Comparison of ENCODE assay signal across 10 cellular contexts in genomic region chr16:5041604-5042133, GRCh38. TPM values are rescaled to one million over a fixed set of nuclear protein-coding genes. Genes with fewer than 3 reads are reported as not detected.
DNase-seq lines count a peak whose midpoint lies in the region; ATAC-seq, FAIRE-seq and TF ChIP-seq lines count a peak whose summit lies in the region.
"Had no signal": no experiment of that assay in that cellular context is flagged by ENCODE, and none has a peak within 500 bp of the region (broad histone marks: within the 10 kb centered on the region; RNA-seq: fewer than 3 reads in every experiment).

No MANE protein-coding gene starts in this region.

- no peaks in the 10 kb centered on the region for H4K20me1 ChIP-seq in HCT116 (ENCODE audit: insufficient read depth)
- no peaks in the 10 kb centered on the region for H4K20me1 ChIP-seq in OCI-LY3 (ENCODE audit: insufficient read depth, low read length)

- H3K27ac Mint-ChIP-seq in activated T-helper 2 cell treated with anti-CD3 and anti-CD28 coated beads, Interferon-gamma antibody, Interleukin-2, Interleukin-4, amounts not matched to agents 10 μg/mL and 5 μg/mL and 100 μg/mL, durations not matched to agents 14 hours and 24 hours and 36 hours: no peak overlapping the region
- no peak overlapping the region for H3K27ac Mint-ChIP-seq in activated CD4-positive, alpha-beta T cell treated with anti-CD3 and anti-CD28 coated beads for 36 hours

- intact Hi-C loops in HCT116 (cut with micrococcal nuclease): no loop called here
- intact Hi-C loops in activated T-helper 2 cell treated with anti-CD3 and anti-CD28 coated beads, Interferon-gamma antibody, Interleukin-2, Interleukin-4, amounts not matched to agents 10 μg/mL and 5 μg/mL and 100 μg/mL, durations not matched to agents 14 hours and 24 hours and 36 hours (cut with micrococcal nuclease): no loop called here
- intact Hi-C loops in activated CD4-positive, alpha-beta T cell treated with anti-CD3 and anti-CD28 coated beads for 36 hours (cut with DNase I, micrococcal nuclease): no loop called here

- no peaks in the 10 kb centered on the region for H3K27me3 ChIP-seq in HCT116 (ENCODE audit: insufficient read depth, low read length)
- H3K27me3 ChIP-seq in OCI-LY3 (ENCODE audit: low read depth, low read length): peaks cover 32% of the 10 kb centered on the region
- H3K27me3 ChIP-seq: left lung had no signal

- H3K27ac ChIP-seq in HCT116 (ENCODE audit: low read depth, low read length): peak overlapping the region; percentile 16; the same call in 1 of the 2 replicates
- H3K27ac ChIP-seq in OCI-LY3 (ENCODE audit: low read length): no peak overlapping the region
- H3K27ac ChIP-seq: left lung had no signal

- FAIRE-seq in GM12892 (lab: Jason Lieb, UNC): peak; percentile 53

- TF ChIP-seq POLR2A in GM12892 (IDR thresholded peaks at IDR 0.05; ENCODE audit: low read depth, low read length): peak; percentile 23; the same call in 1 of the 2 replicates
- TF ChIP-seq POLR2A in HCT116 (IDR thresholded peaks at IDR 0.05; ENCODE audit: borderline replicate concordance, extremely low read depth, insufficient read depth, insufficient read length): no peak

- H3K9me3 ChIP-seq in HCT116 (ENCODE audit: control insufficient read depth in 1 of 2, insufficient read depth in 1 of 2, low read depth in 1 of 2, low read length in 2 of 2): no peaks in the 10 kb centered on the region
- no peaks in the 10 kb centered on the region for H3K9me3 ChIP-seq in OCI-LY3 (ENCODE audit: insufficient read depth, low read length)
- H3K9me3 ChIP-seq: left lung had no signal

- RAD21 ChIA-PET in HCT116 (lab: Charles Lee; ENCODE audit: low non-redundant PET in 1 of 2, low total read pairs in 2 of 2, uncharacterized antibody in 2 of 2, unreplicated experiment in 2 of 2): no interaction called here

- no peaks in the 10 kb centered on the region for H3K4me1 Mint-ChIP-seq in activated T-helper 2 cell treated with anti-CD3 and anti-CD28 coated beads, Interferon-gamma antibody, Interleukin-2, Interleukin-4, amounts not matched to agents 10 μg/mL and 5 μg/mL and 100 μg/mL, durations not matched to agents 14 hours and 24 hours and 36 hours (ENCODE audit: low read depth)
- peaks cover 2% of the 10 kb centered on the region for H3K4me1 Mint-ChIP-seq in activated CD4-positive, alpha-beta T cell treated with anti-CD3 and anti-CD28 coated beads for 36 hours

- ATAC-seq in HCT116 (peak; percentile 83), HG03571 (IDR thresholded peaks at IDR 0.05; ENCODE audit: unreplicated experiment) (no peak)
- ATAC-seq in activated CD4-positive, alpha-beta T cell treated with anti-CD3 and anti-CD28 coated beads for 36 hours: no peak
- ATAC-seq: left lung had no signal

- CTCF ChIA-PET in HCT116 (lab: Charles Lee): no interaction called here
- CTCF ChIA-PET in activated CD4-positive, alpha-beta T cell treated with anti-CD3 and anti-CD28 coated beads for 36 hours (lab: Charles Lee): no interaction called here

- TF ChIP-seq CTCF in HCT116 (IDR thresholded peaks at IDR 0.05 in 2 of 3, conservative IDR thresholded peaks at IDR 0.05 in 1 of 3; ENCODE audit: borderline replicate concordance in 1 of 3, insufficient read depth in 1 of 3, low read depth in 2 of 3, low read length in 2 of 3): no peak
- no peak for TF ChIP-seq CTCF in OCI-LY3 (IDR thresholded peaks at IDR 0.05; ENCODE audit: low read depth, low read length)

- H3K36me3 ChIP-seq in HCT116 (ENCODE audit: control insufficient read depth in 1 of 2, insufficient read depth in 2 of 2, low read length in 2 of 2) (no peaks in the 10 kb centered on the region), OCI-LY3 (replicated peaks; ENCODE audit: low read depth, low read length) (no peaks in the 10 kb centered on the region)
- H3K36me3 ChIP-seq: left lung had no signal

- no peaks in the 10 kb centered on the region for H3K36me3 Mint-ChIP-seq in activated T-helper 2 cell treated with anti-CD3 and anti-CD28 coated beads, Interferon-gamma antibody, Interleukin-2, Interleukin-4, amounts not matched to agents 10 μg/mL and 5 μg/mL and 100 μg/mL, durations not matched to agents 14 hours and 24 hours and 36 hours (ENCODE audit: low read depth)
- no peaks in the 10 kb centered on the region for H3K36me3 Mint-ChIP-seq in activated CD4-positive, alpha-beta T cell treated with anti-CD3 and anti-CD28 coated beads for 36 hours (ENCODE audit: low read depth)

- no peaks in the 10 kb centered on the region for H3K9me2 ChIP-seq in HCT116 (ENCODE audit: insufficient read depth)

- BruUV-seq in HCT116 (replicated peaks; lab: Mats Ljungman, UMichigan): no TSS peak

- POLR2A ChIA-PET in HCT116 (lab: Charles Lee): no interaction called here
- POLR2A ChIA-PET in activated CD4-positive, alpha-beta T cell treated with anti-CD3 and anti-CD28 coated beads for 36 hours (lab: Charles Lee): no interaction called here

- no peak for TF ChIP-seq RAD21 in HCT116 (IDR thresholded peaks at IDR 0.05; ENCODE audit: low read depth)

- H3K9me3 Mint-ChIP-seq in activated T-helper 2 cell treated with anti-CD3 and anti-CD28 coated beads, Interferon-gamma antibody, Interleukin-2, Interleukin-4, amounts not matched to agents 10 μg/mL and 5 μg/mL and 100 μg/mL, durations not matched to agents 14 hours and 24 hours and 36 hours: no peaks in the 10 kb centered on the region
- H3K9me3 Mint-ChIP-seq in activated CD4-positive, alpha-beta T cell treated with anti-CD3 and anti-CD28 coated beads for 36 hours (ENCODE audit: low read depth): no peaks in the 10 kb centered on the region

- no peak overlapping the region for H3K4me3 Mint-ChIP-seq in activated T-helper 2 cell treated with anti-CD3 and anti-CD28 coated beads, Interferon-gamma antibody, Interleukin-2, Interleukin-4, amounts not matched to agents 10 μg/mL and 5 μg/mL and 100 μg/mL, durations not matched to agents 14 hours and 24 hours and 36 hours (ENCODE audit: low read depth)
- H3K4me3 Mint-ChIP-seq in activated CD4-positive, alpha-beta T cell treated with anti-CD3 and anti-CD28 coated beads for 36 hours: no peak overlapping the region

- DNase-seq in GM12892 (ENCODE audit: insufficient read length) (no peak), HCT116 (ENCODE audit: low read depth, low spot score) (peak; percentile 58), kidney glomerular epithelial cell (lab: John Stamatoyannopoulos, UW) (peak; percentile 66), COLO668 (lab: John Stamatoyannopoulos, UW; ENCODE audit: unreplicated experiment) (no peak)
- DNase-seq in activated T-helper 2 cell treated with anti-CD3 and anti-CD28 coated beads, Interferon-gamma antibody, Interleukin-2, Interleukin-4, amounts not matched to agents 10 μg/mL and 5 μg/mL and 100 μg/mL, durations not matched to agents 14 hours and 24 hours and 36 hours (ENCODE audit: low spot score): no peak
- DNase-seq in activated CD4-positive, alpha-beta T cell treated with anti-CD3 and anti-CD28 coated beads for 36 hours: no peak
- DNase-seq: dermis blood vessel endothelial cell had no signal

- H3K79me2 ChIP-seq in HCT116 (ENCODE audit: insufficient read depth, low read length) (no peaks in the 10 kb centered on the region), OCI-LY3 (ENCODE audit: low read length) (no peaks in the 10 kb centered on the region)

- no peaks in the 10 kb centered on the region for H3K27me3 Mint-ChIP-seq in activated T-helper 2 cell treated with anti-CD3 and anti-CD28 coated beads, Interferon-gamma antibody, Interleukin-2, Interleukin-4, amounts not matched to agents 10 μg/mL and 5 μg/mL and 100 μg/mL, durations not matched to agents 14 hours and 24 hours and 36 hours (ENCODE audit: low read depth)
- H3K27me3 Mint-ChIP-seq in activated CD4-positive, alpha-beta T cell treated with anti-CD3 and anti-CD28 coated beads for 36 hours: peaks cover 2% of the 10 kb centered on the region

- H2AFZ ChIP-seq in HCT116 (ENCODE audit: low read depth, low read length, poor library complexity, severe bottlenecking): no peak overlapping the region
- no peak overlapping the region for H2AFZ ChIP-seq in OCI-LY3 (ENCODE audit: low read depth, low read length)

- H3K4me1 ChIP-seq in HCT116 (ENCODE audit: control insufficient read depth in 1 of 2, insufficient read depth in 2 of 2, low read length in 2 of 2) (peaks cover 15 to 32% of the 10 kb centered on the region in 2 experiments), OCI-LY3 (ENCODE audit: low read length) (peaks cover 9% of the 10 kb centered on the region; the same call in 1 of the 2 replicates)
- H3K4me1 ChIP-seq: left lung had no signal

- H3K4me3 ChIP-seq in HCT116 (replicated peaks in 1 of 2; ENCODE audit: low read depth in 1 of 2, low read length in 2 of 2) (peak overlapping the region in 1 of 2 experiments; percentile 26; a peak in 2 of 4 replicates), OCI-LY3 (ENCODE audit: low read length) (no peak overlapping the region)
- H3K4me3 ChIP-seq: left lung had no signal

- peak overlapping the region; percentile 7 for H3K9ac ChIP-seq in HCT116 (ENCODE audit: low read length)
- H3K9ac ChIP-seq in OCI-LY3 (ENCODE audit: low read length): no peak overlapping the region

- H3K4me2 ChIP-seq in HCT116 (ENCODE audit: low read length) (peak overlapping the region; percentile 58), OCI-LY3 (ENCODE audit: low read length) (peak overlapping the region; percentile 10; the same call in 1 of the 2 replicates)

RNA-seq across cellular contexts. Expression of gene NAGPA, which starts 7.9 kb away (rescaled TPM):
- 4.3 TPM for polyA plus RNA-seq in GM12892 (2012; ENCODE audit: missing spikeins)
- 17.5 TPM for total RNA-seq in HCT116 (2021; ENCODE audit: unreplicated experiment)
- 9.9 and 11.4 TPM in 2 replicates for polyA plus RNA-seq in HCT116 (2012)
- total RNA-seq in activated T-helper 2 cell treated with anti-CD3 and anti-CD28 coated beads, Interferon-gamma antibody, Interleukin-2, Interleukin-4, amounts not matched to agents 10 μg/mL and 5 μg/mL and 100 μg/mL, durations not matched to agents 14 hours and 24 hours and 36 hours: 9.8 and 11.1 TPM in 2 replicates
- total RNA-seq in activated CD4-positive, alpha-beta T cell treated with anti-CD3 and anti-CD28 coated beads for 36 hours: 10 to 100 TPM in 1 of 2 experiments, 1 to 10 TPM in 1; 8.9 to 10.2 TPM

RNA-seq across cellular contexts. Expression of gene C16orf89, which starts 24.1 kb away (rescaled TPM):
- 0.23 TPM for polyA plus RNA-seq in GM12892 (2012; ENCODE audit: missing spikeins)
- total RNA-seq in HCT116 (2021; ENCODE audit: unreplicated experiment): 0.49 TPM
- not detected in 2 replicates for polyA plus RNA-seq in HCT116 (2012)
- not detected in 2 replicates for total RNA-seq in activated T-helper 2 cell treated with anti-CD3 and anti-CD28 coated beads, Interferon-gamma antibody, Interleukin-2, Interleukin-4, amounts not matched to agents 10 μg/mL and 5 μg/mL and 100 μg/mL, durations not matched to agents 14 hours and 24 hours and 36 hours
- total RNA-seq in activated CD4-positive, alpha-beta T cell treated with anti-CD3 and anti-CD28 coated beads for 36 hours: not detected
- total RNA-seq: dermis blood vessel endothelial cell had no signal

RNA-seq across cellular contexts. Expression of gene ALG1, which starts 30.0 kb away (rescaled TPM):
- polyA plus RNA-seq in GM12892 (2012; ENCODE audit: missing spikeins): 8.6 TPM
- 27.1 TPM for total RNA-seq in HCT116 (2021; ENCODE audit: unreplicated experiment)
- polyA plus RNA-seq in HCT116 (2012): 13.2 and 16.4 TPM in 2 replicates
- 29.4 and 35.0 TPM in 2 replicates for total RNA-seq in activated T-helper 2 cell treated with anti-CD3 and anti-CD28 coated beads, Interferon-gamma antibody, Interleukin-2, Interleukin-4, amounts not matched to agents 10 μg/mL and 5 μg/mL and 100 μg/mL, durations not matched to agents 14 hours and 24 hours and 36 hours
- total RNA-seq in activated CD4-positive, alpha-beta T cell treated with anti-CD3 and anti-CD28 coated beads for 36 hours: 10 to 100 TPM; 15.7 to 18.1 TPM

RNA-seq across cellular contexts. Expression of gene EEF2KMT, which starts 55.9 kb away (rescaled TPM):
- 7.6 TPM for polyA plus RNA-seq in GM12892 (2012; ENCODE audit: missing spikeins)
- 25.6 TPM for total RNA-seq in HCT116 (2021; ENCODE audit: unreplicated experiment)
- polyA plus RNA-seq in HCT116 (2012): 14.0 and 15.6 TPM in 2 replicates
- total RNA-seq in activated T-helper 2 cell treated with anti-CD3 and anti-CD28 coated beads, Interferon-gamma antibody, Interleukin-2, Interleukin-4, amounts not matched to agents 10 μg/mL and 5 μg/mL and 100 μg/mL, durations not matched to agents 14 hours and 24 hours and 36 hours: 21.7 and 23.9 TPM in 2 replicates
- total RNA-seq in activated CD4-positive, alpha-beta T cell treated with anti-CD3 and anti-CD28 coated beads for 36 hours: 10 to 100 TPM; 12.2 TPM

Comparison
In these comparisons a context has a peak if more than half of its experiments do, and no peak if none do; other contexts are left out.
1. DNase-seq: peak in HCT116 (single experiment) and kidney glomerular epithelial cell (single experiment); none in GM12892 (single experiment), activated T-helper 2 cell treated with anti-CD3 and anti-CD28 coated beads, Interferon-gamma antibody, Interleukin-2, Interleukin-4, amounts not matched to agents 10 μg/mL and 5 μg/mL and 100 μg/mL, durations not matched to agents 14 hours and 24 hours and 36 hours (single experiment), COLO668 (single experiment) and activated CD4-positive, alpha-beta T cell treated with anti-CD3 and anti-CD28 coated beads for 36 hours (single experiment).